ENCODE assay signal across 1 cellular context in the genomic region with DNA sequence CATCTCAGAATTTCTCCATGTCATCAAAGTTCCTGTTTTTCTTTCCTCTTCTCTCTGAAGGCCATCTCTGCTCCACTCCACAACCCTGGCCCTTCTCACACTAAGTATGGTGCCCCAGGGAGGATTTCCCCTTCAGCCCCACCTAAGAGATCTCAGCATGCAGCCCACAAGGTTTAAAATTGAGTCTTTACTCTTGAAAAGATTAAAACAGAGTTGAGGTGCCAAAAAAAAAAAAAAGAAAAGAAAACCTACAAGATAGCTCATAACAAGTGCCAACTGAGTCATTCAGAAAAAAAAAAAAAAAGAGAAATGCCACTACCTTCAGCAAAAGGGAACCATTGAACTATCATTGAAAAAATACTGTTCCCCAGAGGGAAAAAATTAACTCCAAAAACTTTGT.
TF ChIP-seq lines count a peak whose summit lies in the region.

No MANE protein-coding gene starts in this region.

TF ChIP-seq in GM12878, 131 proteins besides CTCF, POLR2A, EP300 and RAD21 (continued from another document):
- TF ChIP-seq, protein P1, sequence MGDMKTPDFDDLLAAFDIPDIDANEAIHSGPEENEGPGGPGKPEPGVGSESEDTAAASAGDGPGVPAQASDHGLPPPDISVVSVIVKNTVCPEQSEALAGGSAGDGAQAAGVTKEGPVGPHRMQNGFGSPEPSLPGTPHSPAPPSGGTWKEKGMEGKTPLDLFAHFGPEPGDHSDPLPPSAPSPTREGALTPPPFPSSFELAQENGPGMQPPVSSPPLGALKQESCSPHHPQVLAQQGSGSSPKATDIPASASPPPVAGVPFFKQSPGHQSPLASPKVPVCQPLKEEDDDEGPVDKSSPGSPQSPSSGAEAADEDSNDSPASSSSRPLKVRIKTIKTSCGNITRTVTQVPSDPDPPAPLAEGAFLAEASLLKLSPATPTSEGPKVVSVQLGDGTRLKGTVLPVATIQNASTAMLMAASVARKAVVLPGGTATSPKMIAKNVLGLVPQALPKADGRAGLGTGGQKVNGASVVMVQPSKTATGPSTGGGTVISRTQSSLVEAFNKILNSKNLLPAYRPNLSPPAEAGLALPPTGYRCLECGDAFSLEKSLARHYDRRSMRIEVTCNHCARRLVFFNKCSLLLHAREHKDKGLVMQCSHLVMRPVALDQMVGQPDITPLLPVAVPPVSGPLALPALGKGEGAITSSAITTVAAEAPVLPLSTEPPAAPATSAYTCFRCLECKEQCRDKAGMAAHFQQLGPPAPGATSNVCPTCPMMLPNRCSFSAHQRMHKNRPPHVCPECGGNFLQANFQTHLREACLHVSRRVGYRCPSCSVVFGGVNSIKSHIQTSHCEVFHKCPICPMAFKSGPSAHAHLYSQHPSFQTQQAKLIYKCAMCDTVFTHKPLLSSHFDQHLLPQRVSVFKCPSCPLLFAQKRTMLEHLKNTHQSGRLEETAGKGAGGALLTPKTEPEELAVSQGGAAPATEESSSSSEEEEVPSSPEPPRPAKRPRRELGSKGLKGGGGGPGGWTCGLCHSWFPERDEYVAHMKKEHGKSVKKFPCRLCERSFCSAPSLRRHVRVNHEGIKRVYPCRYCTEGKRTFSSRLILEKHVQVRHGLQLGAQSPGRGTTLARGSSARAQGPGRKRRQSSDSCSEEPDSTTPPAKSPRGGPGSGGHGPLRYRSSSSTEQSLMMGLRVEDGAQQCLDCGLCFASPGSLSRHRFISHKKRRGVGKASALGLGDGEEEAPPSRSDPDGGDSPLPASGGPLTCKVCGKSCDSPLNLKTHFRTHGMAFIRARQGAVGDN (IDR thresholded peaks at IDR 0.05) = no peak
- TF ChIP-seq, protein P2, sequence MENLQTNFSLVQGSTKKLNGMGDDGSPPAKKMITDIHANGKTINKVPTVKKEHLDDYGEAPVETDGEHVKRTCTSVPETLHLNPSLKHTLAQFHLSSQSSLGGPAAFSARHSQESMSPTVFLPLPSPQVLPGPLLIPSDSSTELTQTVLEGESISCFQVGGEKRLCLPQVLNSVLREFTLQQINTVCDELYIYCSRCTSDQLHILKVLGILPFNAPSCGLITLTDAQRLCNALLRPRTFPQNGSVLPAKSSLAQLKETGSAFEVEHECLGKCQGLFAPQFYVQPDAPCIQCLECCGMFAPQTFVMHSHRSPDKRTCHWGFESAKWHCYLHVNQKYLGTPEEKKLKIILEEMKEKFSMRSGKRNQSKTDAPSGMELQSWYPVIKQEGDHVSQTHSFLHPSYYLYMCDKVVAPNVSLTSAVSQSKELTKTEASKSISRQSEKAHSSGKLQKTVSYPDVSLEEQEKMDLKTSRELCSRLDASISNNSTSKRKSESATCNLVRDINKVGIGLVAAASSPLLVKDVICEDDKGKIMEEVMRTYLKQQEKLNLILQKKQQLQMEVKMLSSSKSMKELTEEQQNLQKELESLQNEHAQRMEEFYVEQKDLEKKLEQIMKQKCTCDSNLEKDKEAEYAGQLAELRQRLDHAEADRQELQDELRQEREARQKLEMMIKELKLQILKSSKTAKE (IDR thresholded peaks at IDR 0.05; ENCODE audit: low read depth, poor library complexity, severe bottlenecking) = no peak
- TF ChIP-seq JUNB (IDR thresholded peaks at IDR 0.05) (peak; percentile 72), CREM (IDR thresholded peaks at IDR 0.05; ENCODE audit: low read depth) (no peak), MXI1 (IDR thresholded peaks at IDR 0.05; ENCODE audit: low read depth, low read length) (no peak), NR2C1 (IDR thresholded peaks at IDR 0.05) (no peak), NFYA (IDR thresholded peaks at IDR 0.05; ENCODE audit: borderline replicate concordance, low read depth, low read length) (no peak), RUNX3 (IDR thresholded peaks at IDR 0.05; ENCODE audit: low read length) (peak; percentile 49; the same call in 1 of the 2 replicates), NBN (IDR thresholded peaks at IDR 0.05) (peak; percentile 80; the same call in 1 of the 2 replicates), IKZF2 (IDR thresholded peaks at IDR 0.05) (peak; percentile 42 to 46; a peak in 2 of 4 replicates), SREBF2 (IDR thresholded peaks at IDR 0.05; ENCODE audit: low read length) (no peak), YBX1 (IDR thresholded peaks at IDR 0.05) (peak; percentile 4; the same call in 1 of the 2 replicates), ATF7 (IDR thresholded peaks at IDR 0.05; ENCODE audit: low read depth) (peak; percentile 33; the same call in 1 of the 2 replicates), ZNF207 (IDR thresholded peaks at IDR 0.05; ENCODE audit: borderline replicate concordance) (no peak), SREBF1 (IDR thresholded peaks at IDR 0.05; ENCODE audit: low read length) (no peak), GATAD2B (conservative IDR thresholded peaks at IDR 0.05; ENCODE audit: low read depth) (no peak), BMI1 (IDR thresholded peaks at IDR 0.05; ENCODE audit: borderline replicate concordance) (no peak), NFXL1 (IDR thresholded peaks at IDR 0.05; ENCODE audit: borderline replicate concordance) (no peak), CBX3 (IDR thresholded peaks at IDR 0.05; ENCODE audit: borderline replicate concordance, low read depth) (no peak), RBBP5 (conservative IDR thresholded peaks at IDR 0.05) (no peak), POLR2AphosphoS2 (IDR thresholded peaks at IDR 0.05; ENCODE audit: low read depth, low read length) (no peak), RAD51 (IDR thresholded peaks at IDR 0.05) (no peak)
- TF ChIP-seq, protein P3, sequence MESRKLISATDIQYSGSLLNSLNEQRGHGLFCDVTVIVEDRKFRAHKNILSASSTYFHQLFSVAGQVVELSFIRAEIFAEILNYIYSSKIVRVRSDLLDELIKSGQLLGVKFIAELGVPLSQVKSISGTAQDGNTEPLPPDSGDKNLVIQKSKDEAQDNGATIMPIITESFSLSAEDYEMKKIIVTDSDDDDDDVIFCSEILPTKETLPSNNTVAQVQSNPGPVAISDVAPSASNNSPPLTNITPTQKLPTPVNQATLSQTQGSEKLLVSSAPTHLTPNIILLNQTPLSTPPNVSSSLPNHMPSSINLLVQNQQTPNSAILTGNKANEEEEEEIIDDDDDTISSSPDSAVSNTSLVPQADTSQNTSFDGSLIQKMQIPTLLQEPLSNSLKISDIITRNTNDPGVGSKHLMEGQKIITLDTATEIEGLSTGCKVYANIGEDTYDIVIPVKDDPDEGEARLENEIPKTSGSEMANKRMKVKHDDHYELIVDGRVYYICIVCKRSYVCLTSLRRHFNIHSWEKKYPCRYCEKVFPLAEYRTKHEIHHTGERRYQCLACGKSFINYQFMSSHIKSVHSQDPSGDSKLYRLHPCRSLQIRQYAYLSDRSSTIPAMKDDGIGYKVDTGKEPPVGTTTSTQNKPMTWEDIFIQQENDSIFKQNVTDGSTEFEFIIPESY (IDR thresholded peaks at IDR 0.05) = no peak
- TF ChIP-seq, protein P4, sequence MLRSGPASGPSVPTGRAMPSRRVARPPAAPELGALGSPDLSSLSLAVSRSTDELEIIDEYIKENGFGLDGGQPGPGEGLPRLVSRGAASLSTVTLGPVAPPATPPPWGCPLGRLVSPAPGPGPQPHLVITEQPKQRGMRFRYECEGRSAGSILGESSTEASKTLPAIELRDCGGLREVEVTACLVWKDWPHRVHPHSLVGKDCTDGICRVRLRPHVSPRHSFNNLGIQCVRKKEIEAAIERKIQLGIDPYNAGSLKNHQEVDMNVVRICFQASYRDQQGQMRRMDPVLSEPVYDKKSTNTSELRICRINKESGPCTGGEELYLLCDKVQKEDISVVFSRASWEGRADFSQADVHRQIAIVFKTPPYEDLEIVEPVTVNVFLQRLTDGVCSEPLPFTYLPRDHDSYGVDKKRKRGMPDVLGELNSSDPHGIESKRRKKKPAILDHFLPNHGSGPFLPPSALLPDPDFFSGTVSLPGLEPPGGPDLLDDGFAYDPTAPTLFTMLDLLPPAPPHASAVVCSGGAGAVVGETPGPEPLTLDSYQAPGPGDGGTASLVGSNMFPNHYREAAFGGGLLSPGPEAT (IDR thresholded peaks at IDR 0.05; ENCODE audit: low read depth) = peak; percentile 50; the same call in 1 of the 2 replicates
- TF ChIP-seq, protein P5, sequence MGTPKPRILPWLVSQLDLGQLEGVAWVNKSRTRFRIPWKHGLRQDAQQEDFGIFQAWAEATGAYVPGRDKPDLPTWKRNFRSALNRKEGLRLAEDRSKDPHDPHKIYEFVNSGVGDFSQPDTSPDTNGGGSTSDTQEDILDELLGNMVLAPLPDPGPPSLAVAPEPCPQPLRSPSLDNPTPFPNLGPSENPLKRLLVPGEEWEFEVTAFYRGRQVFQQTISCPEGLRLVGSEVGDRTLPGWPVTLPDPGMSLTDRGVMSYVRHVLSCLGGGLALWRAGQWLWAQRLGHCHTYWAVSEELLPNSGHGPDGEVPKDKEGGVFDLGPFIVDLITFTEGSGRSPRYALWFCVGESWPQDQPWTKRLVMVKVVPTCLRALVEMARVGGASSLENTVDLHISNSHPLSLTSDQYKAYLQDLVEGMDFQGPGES (IDR thresholded peaks at IDR 0.05) = no peak
